ENCODE assay signal across 22 cellular contexts in the genomic region with DNA sequence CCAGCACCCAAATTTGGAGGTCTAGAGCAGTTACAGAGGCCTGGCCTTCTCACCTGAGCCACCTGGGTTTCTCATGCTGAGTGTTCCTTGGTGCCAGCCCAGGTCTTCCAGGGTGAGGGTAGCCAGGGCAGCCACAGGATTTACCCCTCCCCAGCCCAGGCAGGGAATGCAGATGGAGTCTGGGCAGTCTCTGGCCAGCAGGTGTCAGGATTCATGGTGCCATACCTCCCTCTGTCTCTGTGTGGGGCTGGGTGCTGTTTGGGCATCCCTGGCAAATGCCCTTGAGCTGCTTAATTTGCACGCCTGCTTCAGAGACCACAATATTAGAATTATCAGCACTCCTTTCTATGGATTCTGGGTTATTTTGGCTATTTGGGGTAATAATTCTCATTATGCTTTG.
A peak's percentile ranks its signal among the peaks of the same experiment; 100 is the strongest.
DNase-seq lines count a peak whose midpoint lies in the region; ATAC-seq and TF ChIP-seq lines count a peak whose summit lies in the region.
"Had no signal": no experiment of that assay in that cellular context is flagged by ENCODE, and none has a peak within 500 bp of the region (broad histone marks: within the 10 kb centered on the region; RNA-seq: fewer than 3 reads in every experiment).

No MANE protein-coding gene starts in this region.

- no peaks in the 10 kb centered on the region for H3K4me1 Mint-ChIP-seq in GM23338
- H3K4me1 Mint-ChIP-seq in neural crest cell = no peaks in the 10 kb centered on the region
- no peaks in the 10 kb centered on the region for H3K4me1 Mint-ChIP-seq in activated naive CD4-positive, alpha-beta T cell treated with anti-CD3 and anti-CD28 coated beads, Interleukin-2, amount 10 ng/mL, durations not matched to agents 7 days and 5 days
- H3K4me1 Mint-ChIP-seq: B cell, IgD-negative memory B cell had no signal

- no peak overlapping the region for H2AFZ ChIP-seq in GM23338
- H2AFZ ChIP-seq: GM23248 had no signal

- H3K36me3 ChIP-seq in GM23338 (ENCODE audit: insufficient read depth) = no peaks in the 10 kb centered on the region
- H3K36me3 ChIP-seq: adrenal gland, cardiac muscle cell, pancreas, thyroid gland had no signal

- DNase-seq in GM23338 (ENCODE audit: low spot score) = peak; percentile 41
- DNase-seq in LNCaP clone FGC (ENCODE audit: low read depth) = no peak
- no peak for DNase-seq in fibroblast of villous mesenchyme (ENCODE audit: low read depth)
- DNase-seq in neural crest cell (ENCODE audit: low read depth, low spot score) = no peak
- no peak for DNase-seq in glomerular visceral epithelial cell (ENCODE audit: extremely low spot score)
- DNase-seq in activated naive CD4-positive, alpha-beta T cell treated with anti-CD3 and anti-CD28 coated beads, Interleukin-2, amount 10 ng/mL, durations not matched to agents 7 days and 5 days = no peak
- DNase-seq: activated CD4-positive, alpha-beta T cell treated with anti-CD3 and anti-CD28 coated beads for 48 hours; activated CD8-positive, alpha-beta memory T cell treated with anti-CD3 and anti-CD28 coated beads, Interleukin-2, amount 50 U/mL, for 48 hours; activated effector memory CD4-positive, alpha-beta T cell treated with Interleukin-2 at 50 U/mL for 16 hours; adrenal gland; GM23248; MV-4-11; NCI-H1930; pancreas; stimulated activated CD4-positive, alpha-beta T cell treated with anti-CD3 and anti-CD28 coated beads, Interleukin-1b, Interleukin-23, amount 100 ng/mL, for 48 hours; stimulated activated naive CD4-positive, alpha-beta T cell treated with Interleukin-2 at 50 U/mL for 16 hours; SW 1271; thyroid gland had no signal

- ATAC-seq in GM23338 (peak; percentile 89), HG02970 (IDR thresholded peaks at IDR 0.05; ENCODE audit: low FRiP score, unreplicated experiment) (no peak)
- ATAC-seq: pancreas had no signal

- no peaks in the 10 kb centered on the region; the same call in 1 of the 2 replicates for H3K9me2 ChIP-seq in GM23338 (ENCODE audit: insufficient read depth)

- no peaks in the 10 kb centered on the region for H3K79me2 ChIP-seq in GM23338 (replicated peaks; ENCODE audit: insufficient read depth)

- H3K4me3 Mint-ChIP-seq in GM23338 (no peak overlapping the region), neural crest cell (no peak overlapping the region)
- H3K4me3 Mint-ChIP-seq in activated naive CD4-positive, alpha-beta T cell treated with anti-CD3 and anti-CD28 coated beads, Interleukin-2, amount 10 ng/mL, durations not matched to agents 7 days and 5 days = no peak overlapping the region
- H3K4me3 Mint-ChIP-seq: B cell, IgD-negative memory B cell had no signal

- no peaks in the 10 kb centered on the region; the same call in 1 of the 2 replicates for H4K20me1 ChIP-seq in GM23338 (replicated peaks; ENCODE audit: insufficient read depth)

- CTCF ChIA-PET in activated naive CD4-positive, alpha-beta T cell treated with anti-CD3 and anti-CD28 coated beads, Interleukin-2, amount 10 ng/mL, durations not matched to agents 7 days and 5 days (lab: Charles Lee) = no interaction called here

- no peak overlapping the region for H3K27ac ChIP-seq in GM23338 (ENCODE audit: low read depth)
- H3K27ac ChIP-seq: adrenal gland, cardiac muscle cell, GM23248, pancreas, thyroid gland had no signal

- TF ChIP-seq CTCF in GM23338 (conservative IDR thresholded peaks at IDR 0.05; ENCODE audit: low read depth in 2 of 2) (peak; percentile 47 to 68), LNCaP clone FGC (IDR thresholded peaks at IDR 0.05; ENCODE audit: control insufficient read depth, extremely low read depth, insufficient read depth) (peak; percentile 40), fibroblast of villous mesenchyme (IDR thresholded peaks at IDR 0.05; ENCODE audit: insufficient read depth, low read depth, low read length) (peak; percentile 16), neural crest cell (conservative IDR thresholded peaks at IDR 0.05) (peak; percentile 18)

- H3F3A ChIP-seq in GM23338 (replicated peaks; ENCODE audit: low read depth) = no peaks in the 10 kb centered on the region

- H3K4me2 ChIP-seq in GM23338 = no peak overlapping the region

- H3K27me3 Mint-ChIP-seq in GM23338 (ENCODE audit: insufficient read depth, low read depth, poor library complexity) = no peaks in the 10 kb centered on the region
- no peaks in the 10 kb centered on the region for H3K27me3 Mint-ChIP-seq in neural crest cell (ENCODE audit: low read depth)
- no peaks in the 10 kb centered on the region for H3K27me3 Mint-ChIP-seq in activated naive CD4-positive, alpha-beta T cell treated with anti-CD3 and anti-CD28 coated beads, Interleukin-2, amount 10 ng/mL, durations not matched to agents 7 days and 5 days
- H3K27me3 Mint-ChIP-seq: B cell, IgD-negative memory B cell had no signal

- no peaks in the 10 kb centered on the region for H3K36me3 Mint-ChIP-seq in GM23338 (ENCODE audit: low read depth)
- no peaks in the 10 kb centered on the region for H3K36me3 Mint-ChIP-seq in neural crest cell (ENCODE audit: low read depth)
- no peaks in the 10 kb centered on the region for H3K36me3 Mint-ChIP-seq in activated naive CD4-positive, alpha-beta T cell treated with anti-CD3 and anti-CD28 coated beads, Interleukin-2, amount 10 ng/mL, durations not matched to agents 7 days and 5 days

- no peaks in the 10 kb centered on the region for H3K4me1 ChIP-seq in GM23338 (ENCODE audit: insufficient read depth)
- H3K4me1 ChIP-seq: adrenal gland, pancreas, thyroid gland had no signal

- no peaks in the 10 kb centered on the region for H3K27me3 ChIP-seq in GM23338 (ENCODE audit: insufficient read depth)
- H3K27me3 ChIP-seq: adrenal gland, cardiac muscle cell, pancreas, thyroid gland had no signal

- H3K27ac Mint-ChIP-seq in GM23338 = no peak overlapping the region
- no peak overlapping the region for H3K27ac Mint-ChIP-seq in neural crest cell (ENCODE audit: unreplicated experiment)
- H3K27ac Mint-ChIP-seq in activated naive CD4-positive, alpha-beta T cell treated with anti-CD3 and anti-CD28 coated beads, Interleukin-2, amount 10 ng/mL, durations not matched to agents 7 days and 5 days = no peak overlapping the region
- H3K27ac Mint-ChIP-seq: B cell, IgD-negative memory B cell had no signal

- H3K9me3 Mint-ChIP-seq in GM23338 = no peaks in the 10 kb centered on the region; the same call in 2 of the 3 replicates
- H3K9me3 Mint-ChIP-seq in neural crest cell = peaks cover 3% of the 10 kb centered on the region
- H3K9me3 Mint-ChIP-seq in activated naive CD4-positive, alpha-beta T cell treated with anti-CD3 and anti-CD28 coated beads, Interleukin-2, amount 10 ng/mL, durations not matched to agents 7 days and 5 days = peaks cover 13% of the 10 kb centered on the region

- H3K4me3 ChIP-seq in GM23338 (no peak overlapping the region), LNCaP clone FGC (ENCODE audit: low read depth, low read length) (no peak overlapping the region), fibroblast of villous mesenchyme (ENCODE audit: low read depth, low read length) (no peak overlapping the region)
- H3K4me3 ChIP-seq: adrenal gland, cardiac muscle cell, GM23248, pancreas, thyroid gland had no signal
